ENCODE assay signal across 12 cellular contexts in genomic region chr19:4326837-4327251, GRCh38. TPM values are rescaled to one million over a fixed set of nuclear protein-coding genes. Genes with fewer than 3 reads are reported as not detected.
DNase-seq lines count a peak whose midpoint lies in the region; ATAC-seq and TF ChIP-seq lines count a peak whose summit lies in the region.
"Had no signal": no experiment of that assay in that cellular context is flagged by ENCODE, and none has a peak within 500 bp of the region (broad histone marks: within the 10 kb centered on the region; RNA-seq: fewer than 3 reads in every experiment).

No MANE protein-coding gene starts in this region.

- H3K27ac Mint-ChIP-seq in CD4-positive, alpha-beta T cell, result no peak overlapping the region
- peak overlapping the region in 1 of 3 donors; percentile 96 for H3K27ac Mint-ChIP-seq in IgD-negative memory B cell
- peak overlapping the region in 1 of 9 donors; percentile 23 for H3K27ac Mint-ChIP-seq in naive thymus-derived CD4-positive, alpha-beta T cell

- no peaks in the 10 kb centered on the region for H3K9me3 ChIP-seq in CD4-positive, alpha-beta T cell (ENCODE audit: control insufficient read depth, low read length)
- H3K9me3 ChIP-seq in naive thymus-derived CD4-positive, alpha-beta T cell (ENCODE audit: control insufficient read depth in 2 of 3, low read length in 3 of 3), result no peaks in the 10 kb centered on the region
- H3K9me3 ChIP-seq: thyroid gland had no signal

- H3K4me3 Mint-ChIP-seq in CD4-positive, alpha-beta T cell, result peak overlapping the region; percentile 90
- peak overlapping the region; percentile 11 to 89 (median 71) for H3K4me3 Mint-ChIP-seq in IgD-negative memory B cell
- H3K4me3 Mint-ChIP-seq in naive thymus-derived CD4-positive, alpha-beta T cell, result peak overlapping the region; percentile 83 to 90 (median 86)

- H3K36me3 ChIP-seq in naive thymus-derived CD4-positive, alpha-beta T cell (ENCODE audit: control insufficient read depth in 2 of 3, insufficient read depth in 3 of 3, low read length in 3 of 3), result no peaks in the 10 kb centered on the region
- H3K36me3 ChIP-seq: thyroid gland had no signal

- no peak for ATAC-seq in CD4-positive, alpha-beta T cell (ENCODE audit: poor library complexity)
- ATAC-seq in naive thymus-derived CD4-positive, alpha-beta T cell, result no peak
- ATAC-seq in GM18868 (IDR thresholded peaks at IDR 0.05; ENCODE audit: unreplicated experiment), result no peak
- ATAC-seq in GM21423 (IDR thresholded peaks at IDR 0.05; ENCODE audit: unreplicated experiment), result no peak

- peaks cover 4% of the 10 kb centered on the region for H3K36me3 Mint-ChIP-seq in CD4-positive, alpha-beta T cell (ENCODE audit: low read depth)
- no peaks in the 10 kb centered on the region for H3K36me3 Mint-ChIP-seq in IgD-negative memory B cell
- H3K36me3 Mint-ChIP-seq in naive thymus-derived CD4-positive, alpha-beta T cell, result peaks cover 0 to 6% (median 0%) of the 10 kb centered on the region in 5 donors

- no peaks in the 10 kb centered on the region for H3K9me3 Mint-ChIP-seq in CD4-positive, alpha-beta T cell
- no peaks in the 10 kb centered on the region for H3K9me3 Mint-ChIP-seq in IgD-negative memory B cell
- H3K9me3 Mint-ChIP-seq in naive thymus-derived CD4-positive, alpha-beta T cell, result peaks cover 0 to 7% (median 0%) of the 10 kb centered on the region in 11 donors

- CTCF ChIA-PET in CD4-positive, alpha-beta T cell (lab: Charles Lee), result no interaction called here
- CTCF ChIA-PET in naive thymus-derived CD4-positive, alpha-beta T cell (lab: Charles Lee), result no interaction called here

- intact Hi-C loops in CD4-positive, alpha-beta T cell (cut with DNase I, micrococcal nuclease), result loop anchor here in 1 of 2 experiments (2.0 to 5.0 kb wide), 4 partner anchors 22 to 145 kb away; partner anchors contain the start of genes FSD1, HDGFL2, UBXN6 and YJU2
- intact Hi-C loops in naive thymus-derived CD4-positive, alpha-beta T cell (cut with micrococcal nuclease), result loop anchor here in 1 of 2 donors (5.0 kb wide), 2 partner anchors 145 to 890 kb away; partner anchors contain the start of gene HDGFL2

- no peak for TF ChIP-seq CTCF in CD4-positive, alpha-beta T cell (IDR thresholded peaks at IDR 0.05)
- TF ChIP-seq CTCF in choroid plexus epithelial cell (conservative IDR thresholded peaks at IDR 0.05; ENCODE audit: low read depth, low read length), result no peak

- no peaks in the 10 kb centered on the region for H3K27me3 ChIP-seq in CD4-positive, alpha-beta T cell (ENCODE audit: control insufficient read depth, insufficient read depth, low read length)
- no peaks in the 10 kb centered on the region for H3K27me3 ChIP-seq in naive thymus-derived CD4-positive, alpha-beta T cell (ENCODE audit: control insufficient read depth in 2 of 2, insufficient read depth in 2 of 2, low read length in 2 of 2)
- H3K27me3 ChIP-seq: thyroid gland had no signal

- peaks cover 25% of the 10 kb centered on the region for H3K4me1 Mint-ChIP-seq in CD4-positive, alpha-beta T cell (ENCODE audit: low read depth)
- H3K4me1 Mint-ChIP-seq in IgD-negative memory B cell, result peaks cover 6 to 11% (median 11%) of the 10 kb centered on the region in 3 donors
- peaks cover 8 to 28% (median 24%) of the 10 kb centered on the region in 7 donors for H3K4me1 Mint-ChIP-seq in naive thymus-derived CD4-positive, alpha-beta T cell

- POLR2A ChIA-PET in CD4-positive, alpha-beta T cell (lab: Charles Lee), result no interaction called here
- POLR2A ChIA-PET in naive thymus-derived CD4-positive, alpha-beta T cell (lab: Charles Lee), result no interaction called here

- DNase-seq in CD4-positive, alpha-beta T cell, result peak in 1 of 10 experiments; percentile 19
- DNase-seq in choroid plexus epithelial cell (ENCODE audit: low read depth) (no peak), dedifferentiated amniotic fluid mesenchymal stem cell (ENCODE audit: extremely low spot score) (no peak), NAMALWA (ENCODE audit: low spot score) (no peak)
- DNase-seq in naive thymus-derived CD4-positive, alpha-beta T cell, result peak in 1 of 9 donors; percentile 21
- DNase-seq: NCI-H2029 treated with DMSO at 0.1 percent for 48 hours, small intestine had no signal

- H3K4me1 ChIP-seq in naive thymus-derived CD4-positive, alpha-beta T cell (ENCODE audit: control insufficient read depth in 2 of 2, insufficient read depth in 2 of 2, low read length in 2 of 2), result peaks cover 11 to 14% of the 10 kb centered on the region in 2 donors

- peak overlapping the region; percentile 20 for H3K4me3 ChIP-seq in choroid plexus epithelial cell (ENCODE audit: low read depth, low read length)
- peak overlapping the region; percentile 61 for H3K4me3 ChIP-seq in naive thymus-derived CD4-positive, alpha-beta T cell (ENCODE audit: low read length)

- no peaks in the 10 kb centered on the region for H3K27me3 Mint-ChIP-seq in CD4-positive, alpha-beta T cell
- peaks cover 8% of the 10 kb centered on the region for H3K27me3 Mint-ChIP-seq in IgD-negative memory B cell
- H3K27me3 Mint-ChIP-seq in naive thymus-derived CD4-positive, alpha-beta T cell, result peaks cover 0 to 4% (median 0%) of the 10 kb centered on the region in 5 donors

- no peak overlapping the region for H3K27ac ChIP-seq in CD4-positive, alpha-beta T cell (ENCODE audit: low read depth, low read length)
- H3K27ac ChIP-seq in naive thymus-derived CD4-positive, alpha-beta T cell (ENCODE audit: low read depth, low read length), result no peak overlapping the region
- H3K27ac ChIP-seq: thyroid gland had no signal

RNA-seq across cellular contexts. Expression of gene STAP2, which starts 11.8 kb away (rescaled TPM):
- 1 to 10 TPM; 1.7 to 1.8 TPM for total RNA-seq in CD4-positive, alpha-beta T cell
- not detected for polyA plus RNA-seq in IgD-negative memory B cell
- total RNA-seq in naive thymus-derived CD4-positive, alpha-beta T cell, result 10 to 100 TPM in 1 of 5 experiments, 1 to 10 TPM in 4; 2.6 to 11.8 (median 4.5) TPM
- 1 to 10 TPM; 2.4 to 4.9 TPM for polyA plus RNA-seq in naive thymus-derived CD4-positive, alpha-beta T cell

RNA-seq across cellular contexts. Expression of gene MPND, which starts 16.5 kb away (rescaled TPM):
- total RNA-seq in CD4-positive, alpha-beta T cell, result 10 to 100 TPM; 10.3 to 11.0 TPM
- polyA plus RNA-seq in IgD-negative memory B cell, result 9.7 TPM
- total RNA-seq in naive thymus-derived CD4-positive, alpha-beta T cell, result 10 to 100 TPM in 4 of 5 experiments, 1 to 10 TPM in 1; 9.5 to 24.4 (median 20.0) TPM
- 1 to 10 TPM; 4.0 to 6.7 TPM for polyA plus RNA-seq in naive thymus-derived CD4-positive, alpha-beta T cell

RNA-seq across cellular contexts. Expression of gene FSD1, which starts 22.4 kb away (rescaled TPM):
- 1 to 10 TPM in 1 of 2 experiments, under 1 TPM in 1; 0.98 to 1.0 TPM for total RNA-seq in CD4-positive, alpha-beta T cell
- polyA plus RNA-seq in IgD-negative memory B cell, result 0.58 TPM
- total RNA-seq in naive thymus-derived CD4-positive, alpha-beta T cell, result 10 to 100 TPM in 1 of 5 experiments, 1 to 10 TPM in 4; 1.8 to 18.9 (median 3.4) TPM
- polyA plus RNA-seq in naive thymus-derived CD4-positive, alpha-beta T cell, result 1 to 10 TPM in 1 of 2 donors, under 1 TPM in 1; 0.95 to 2.0 TPM
- total RNA-seq: thyroid gland had no signal

RNA-seq across cellular contexts. Expression of gene TMIGD2, which starts 24.7 kb away (rescaled TPM):
- total RNA-seq in CD4-positive, alpha-beta T cell, result 10 to 100 TPM; 17.6 to 20.9 TPM
- polyA plus RNA-seq in IgD-negative memory B cell, result 1.9 TPM
- total RNA-seq in naive thymus-derived CD4-positive, alpha-beta T cell, result 10 to 100 TPM; 22.3 to 50.5 (median 40.0) TPM
- 100 to 1,000 TPM in 1 of 2 donors, 10 to 100 TPM in 1; 99.4 to 107 TPM for polyA plus RNA-seq in naive thymus-derived CD4-positive, alpha-beta T cell
- total RNA-seq: thyroid gland had no signal

RNA-seq across cellular contexts. Expression of gene SHD, which starts 47.8 kb away (rescaled TPM):
- total RNA-seq in CD4-positive, alpha-beta T cell, result under 1 TPM; 0.14 to 0.64 TPM
- not detected for polyA plus RNA-seq in IgD-negative memory B cell
- total RNA-seq in naive thymus-derived CD4-positive, alpha-beta T cell, result 1 to 10 TPM in 1 of 5 experiments, not detected in 4; 2.3 TPM
- polyA plus RNA-seq in naive thymus-derived CD4-positive, alpha-beta T cell, result not detected
- total RNA-seq: T-helper 1 cell treated with Interleukin-12 subunit alpha and Interleukin-12 subunit beta and Interleukin-4 antibody, amounts not matched to agents 30 ng/mL and 1 ng/mL, for 36 hours; thyroid gland had no signal
